36 cellular contexts compared by ENCODE assay signal in genomic region chr2:49033394-49033793, GRCh38.
"Had no signal": no experiment of that assay in that cellular context is flagged by ENCODE, and none has a peak within 500 bp of the region (broad histone marks: within the 10 kb centered on the region; RNA-seq: fewer than 3 reads in every experiment).

No MANE protein-coding gene starts in this region.

- DNase-seq: activated B cell treated with CpG ODN at 0.5 μM for 24 hours; activated CD4-positive, alpha-beta T cell treated with anti-CD3 and anti-CD28 coated beads for 48 hours; activated CD4-positive, alpha-beta T cell treated with anti-CD3 and anti-CD28 coated beads, Interleukin-2, amount 50 U/mL, for 1 hour; activated CD4-positive, alpha-beta T cell treated with anti-CD3 and anti-CD28 coated beads, Interleukin-2, amount 50 U/mL, for 48 hours; activated CD8-positive, alpha-beta memory T cell treated with anti-CD3 and anti-CD28 coated beads, Interleukin-2, amount 10 ng/mL, durations not matched to agents 7 days and 5 days; activated CD8-positive, alpha-beta memory T cell treated with anti-CD3 and anti-CD28 coated beads, Interleukin-2, amount 50 U/mL, for 4 hours; activated CD8-positive, alpha-beta T cell treated with anti-CD3 and anti-CD28 coated beads for 36 hours; activated effector memory CD4-positive, alpha-beta T cell treated with anti-CD3 and anti-CD28 coated beads, Interleukin-2, amount 50 U/mL, for 16 hours; activated naive CD4-positive, alpha-beta T cell treated with anti-CD3 and anti-CD28 coated beads for 36 hours; activated naive CD8-positive, alpha-beta T cell treated with anti-CD3 and anti-CD28 coated beads for 36 hours; activated naive CD8-positive, alpha-beta T cell treated with anti-CD3 and anti-CD28 coated beads, Interleukin-2, amount 50 U/mL, for 24 hours; activated T-cell treated with anti-CD3 and anti-CD28 coated beads, Interleukin-2, amount 50 U/mL, for 1 hour; activated T-cell treated with anti-CD3 and anti-CD28 coated beads, Interleukin-2, amount 50 U/mL, for 48 hours; adrenal gland; amygdala; aorta; body of pancreas; central memory CD4-positive, alpha-beta T cell; cerebellar nuclear complex; colonic mucosa; effector CD8-positive, alpha-beta T cell; endodermal cell; foreskin keratinocyte; gastrocnemius medialis; T-helper 1 cell; T-helper 17 cell; T1000; WERI-Rb-1 had no signal

- H3K36me3 ChIP-seq: adrenal gland, breast epithelium, cardiac muscle cell, colonic mucosa, gastrocnemius medialis, WERI-Rb-1 had no signal

- H3K27me3 ChIP-seq: adrenal gland, body of pancreas, breast epithelium, cardiac muscle cell, colonic mucosa, foreskin keratinocyte, gastrocnemius medialis had no signal

- H3K27ac ChIP-seq: adrenal gland, body of pancreas, breast epithelium, cardiac muscle cell, colonic mucosa, foreskin keratinocyte, gastrocnemius medialis, WERI-Rb-1 had no signal

- H3K4me1 Mint-ChIP-seq: activated B cell treated with CpG ODN at 0.5 μM for 24 hours; activated CD8-positive, alpha-beta memory T cell treated with anti-CD3 and anti-CD28 coated beads, Interleukin-2, amount 10 ng/mL, durations not matched to agents 7 days and 5 days; activated naive CD4-positive, alpha-beta T cell treated with anti-CD3 and anti-CD28 coated beads, Interleukin-2, amount 50 U/mL, for 24 hours; activated naive CD8-positive, alpha-beta T cell treated with anti-CD3 and anti-CD28 coated beads for 36 hours; activated naive CD8-positive, alpha-beta T cell treated with anti-CD3 and anti-CD28 coated beads, Interleukin-2, amount 50 U/mL, for 24 hours; T-helper 17 cell had no signal

- H3K4me1 ChIP-seq: adrenal gland, body of pancreas, breast epithelium, colonic mucosa, foreskin keratinocyte, gastrocnemius medialis had no signal

- H3K9me3 Mint-ChIP-seq: activated B cell treated with CpG ODN at 0.5 μM for 24 hours; activated CD8-positive, alpha-beta T cell treated with anti-CD3 and anti-CD28 coated beads for 36 hours; activated naive CD4-positive, alpha-beta T cell treated with anti-CD3 and anti-CD28 coated beads for 36 hours; activated naive CD4-positive, alpha-beta T cell treated with anti-CD3 and anti-CD28 coated beads, Interleukin-2, amount 50 U/mL, for 24 hours; activated naive CD8-positive, alpha-beta T cell treated with anti-CD3 and anti-CD28 coated beads for 36 hours; activated naive CD8-positive, alpha-beta T cell treated with anti-CD3 and anti-CD28 coated beads, Interleukin-2, amount 50 U/mL, for 24 hours; activated T-helper 1 cell treated with anti-CD3 and anti-CD28 coated beads, Interleukin-12 subunit alpha, Interleukin-12 subunit beta, Interleukin-2, Interleukin-4 antibody, amounts not matched to agents 30 ng/mL and 10 ng/mL and 1 ng/mL, durations not matched to agents 14 hours and 24 hours and 36 hours; activated T-helper 2 cell treated with anti-CD3 and anti-CD28 coated beads, Interferon-gamma antibody, Interleukin-2, Interleukin-4, amounts not matched to agents 10 μg/mL and 5 μg/mL and 100 μg/mL, durations not matched to agents 14 hours and 24 hours and 36 hours; endodermal cell; T-helper 2 cell treated with Interferon-gamma antibody and Interleukin-4, amounts not matched to agents 5 μg/mL and 100 μg/mL, for 36 hours had no signal

- ATAC-seq: activated CD4-positive, CD25-positive, alpha-beta regulatory T cell treated with anti-CD3 and anti-CD28 coated beads, Interleukin-2, amount 50 U/mL, for 24 hours; activated CD8-positive, alpha-beta memory T cell treated with anti-CD3 and anti-CD28 coated beads, Interleukin-2, amount 10 ng/mL, durations not matched to agents 7 days and 5 days; activated CD8-positive, alpha-beta T cell treated with anti-CD3 and anti-CD28 coated beads for 36 hours; activated naive CD8-positive, alpha-beta T cell treated with anti-CD3 and anti-CD28 coated beads, Interleukin-2, amount 50 U/mL, for 24 hours; body of pancreas; esophagus mucosa; foreskin keratinocyte; gastrocnemius medialis; T-helper 17 cell had no signal

- H3K27me3 Mint-ChIP-seq: activated B cell treated with CpG ODN at 0.5 μM for 24 hours; activated CD8-positive, alpha-beta memory T cell treated with anti-CD3 and anti-CD28 coated beads, Interleukin-2, amount 10 ng/mL, durations not matched to agents 7 days and 5 days; activated CD8-positive, alpha-beta T cell treated with anti-CD3 and anti-CD28 coated beads for 36 hours; activated naive CD4-positive, alpha-beta T cell treated with anti-CD3 and anti-CD28 coated beads, Interleukin-2, amount 50 U/mL, for 24 hours; activated naive CD8-positive, alpha-beta T cell treated with anti-CD3 and anti-CD28 coated beads for 36 hours; activated naive CD8-positive, alpha-beta T cell treated with anti-CD3 and anti-CD28 coated beads, Interleukin-2, amount 50 U/mL, for 24 hours; T-helper 17 cell had no signal

- H3K36me3 Mint-ChIP-seq: activated CD8-positive, alpha-beta memory T cell treated with anti-CD3 and anti-CD28 coated beads, Interleukin-2, amount 10 ng/mL, durations not matched to agents 7 days and 5 days; activated naive CD4-positive, alpha-beta T cell treated with anti-CD3 and anti-CD28 coated beads, Interleukin-2, amount 50 U/mL, for 24 hours; activated naive CD8-positive, alpha-beta T cell treated with anti-CD3 and anti-CD28 coated beads for 36 hours had no signal

- H3K4me3 ChIP-seq: adrenal gland, body of pancreas, breast epithelium, cardiac muscle cell, colonic mucosa, gastrocnemius medialis had no signal

- H3K4me3 Mint-ChIP-seq: activated B cell treated with CpG ODN at 0.5 μM for 24 hours; activated CD8-positive, alpha-beta memory T cell treated with anti-CD3 and anti-CD28 coated beads, Interleukin-2, amount 10 ng/mL, durations not matched to agents 7 days and 5 days; activated CD8-positive, alpha-beta T cell treated with anti-CD3 and anti-CD28 coated beads for 36 hours; activated naive CD4-positive, alpha-beta T cell treated with anti-CD3 and anti-CD28 coated beads for 36 hours; activated naive CD4-positive, alpha-beta T cell treated with anti-CD3 and anti-CD28 coated beads, Interleukin-2, amount 50 U/mL, for 24 hours; activated naive CD8-positive, alpha-beta T cell treated with anti-CD3 and anti-CD28 coated beads for 36 hours; activated naive CD8-positive, alpha-beta T cell treated with anti-CD3 and anti-CD28 coated beads, Interleukin-2, amount 50 U/mL, for 24 hours; activated T-helper 1 cell treated with anti-CD3 and anti-CD28 coated beads, Interleukin-12 subunit alpha, Interleukin-12 subunit beta, Interleukin-2, Interleukin-4 antibody, amounts not matched to agents 30 ng/mL and 10 ng/mL and 1 ng/mL, durations not matched to agents 14 hours and 24 hours and 36 hours; endodermal cell; T-helper 17 cell; T-helper 2 cell treated with Interferon-gamma antibody and Interleukin-4, amounts not matched to agents 5 μg/mL and 100 μg/mL, for 36 hours had no signal

- H3K27ac Mint-ChIP-seq: activated B cell treated with CpG ODN at 0.5 μM for 24 hours; activated CD8-positive, alpha-beta memory T cell treated with anti-CD3 and anti-CD28 coated beads, Interleukin-2, amount 10 ng/mL, durations not matched to agents 7 days and 5 days; activated CD8-positive, alpha-beta T cell treated with anti-CD3 and anti-CD28 coated beads for 36 hours; activated naive CD4-positive, alpha-beta T cell treated with anti-CD3 and anti-CD28 coated beads for 36 hours; activated naive CD4-positive, alpha-beta T cell treated with anti-CD3 and anti-CD28 coated beads, Interleukin-2, amount 50 U/mL, for 24 hours; activated naive CD8-positive, alpha-beta T cell treated with anti-CD3 and anti-CD28 coated beads for 36 hours; activated naive CD8-positive, alpha-beta T cell treated with anti-CD3 and anti-CD28 coated beads, Interleukin-2, amount 50 U/mL, for 24 hours; activated T-helper 1 cell treated with anti-CD3 and anti-CD28 coated beads, Interleukin-12 subunit alpha, Interleukin-12 subunit beta, Interleukin-2, Interleukin-4 antibody, amounts not matched to agents 30 ng/mL and 10 ng/mL and 1 ng/mL, durations not matched to agents 14 hours and 24 hours and 36 hours; activated T-helper 2 cell treated with anti-CD3 and anti-CD28 coated beads, Interferon-gamma antibody, Interleukin-2, Interleukin-4, amounts not matched to agents 10 μg/mL and 5 μg/mL and 100 μg/mL, durations not matched to agents 14 hours and 24 hours and 36 hours; endodermal cell; T-helper 17 cell; T-helper 2 cell treated with Interferon-gamma antibody and Interleukin-4, amounts not matched to agents 5 μg/mL and 100 μg/mL, for 36 hours had no signal

- H3K9me3 ChIP-seq: adrenal gland, body of pancreas, breast epithelium, colonic mucosa, gastrocnemius medialis had no signal
